In genomic region chr5:96601811-96602244, GRCh38 we compare ENCODE assay signal across 9 cellular contexts.
DNase-seq lines count a peak whose midpoint lies in the region; ATAC-seq, FAIRE-seq and TF ChIP-seq lines count a peak whose summit lies in the region.
"Had no signal": no experiment of that assay in that cellular context is flagged by ENCODE, and none has a peak within 500 bp of the region (broad histone marks: within the 10 kb centered on the region; RNA-seq: fewer than 3 reads in every experiment).

No MANE protein-coding gene starts in this region.

- H3K36me3 Mint-ChIP-seq in astrocyte (ENCODE audit: low read depth, unreplicated experiment): no peaks in the 10 kb centered on the region

- 23 to 36% (median 26%) methylated on average over 4 of the region's 4 CpGs for WGBS in spleen, 5 donors

- no peak overlapping the region for H3K4me3 ChIP-seq in NB4 (ENCODE audit: low read depth, low read length)
- no peak overlapping the region for H3K4me3 ChIP-seq in astrocyte (ENCODE audit: insufficient read depth, low read depth, low read length)
- H3K4me3 ChIP-seq in spleen: peak overlapping the region in 1 of 8 donors; percentile 14
- H3K4me3 ChIP-seq: BLaER1 had no signal

- TF ChIP-seq POLR2A in NB4 (IDR thresholded peaks at IDR 0.05; ENCODE audit: extremely low read depth, insufficient read length): no peak
- TF ChIP-seq POLR2A in spleen (IDR thresholded peaks at IDR 0.05): no peak

- H3K9ac ChIP-seq in astrocyte (ENCODE audit: low read length): no peak overlapping the region
- H3K9ac ChIP-seq: BLaER1 had no signal

- no peak overlapping the region for H3K4me2 ChIP-seq in astrocyte (ENCODE audit: low read length)
- H3K4me2 ChIP-seq: BLaER1 had no signal

- peak; percentile 81 for DNase-seq in NCI-H1436 (lab: John Stamatoyannopoulos, UW)
- no peak for DNase-seq in NCI-H1436 treated with DMSO at 0.1 percent for 48 hours (lab: John Stamatoyannopoulos, UW)
- DNase-seq in HEK293T (ENCODE audit: extremely low spot score): peak; percentile 69
- peak; percentile 53 for DNase-seq in NB4 (ENCODE audit: low read depth)
- peak; percentile 40 for DNase-seq in astrocyte (ENCODE audit: low read depth)
- peak; percentile 56 for DNase-seq in hepatic stellate cell (ENCODE audit: low spot score)
- DNase-seq in spleen: no peak

- H3K4me1 Mint-ChIP-seq in astrocyte (ENCODE audit: low read depth, unreplicated experiment): no peaks in the 10 kb centered on the region

- H3K79me2 ChIP-seq in astrocyte (ENCODE audit: insufficient read depth, low read length): no peaks in the 10 kb centered on the region

- H3K27ac Mint-ChIP-seq in astrocyte (ENCODE audit: unreplicated experiment): no peak overlapping the region

- H3K27me3 ChIP-seq in astrocyte (ENCODE audit: insufficient read depth, low read length): no peaks in the 10 kb centered on the region
- peaks cover 0 to 10% (median 0%) of the 10 kb centered on the region in 7 donors for H3K27me3 ChIP-seq in spleen (replicated peaks in 1 of 7)
- H3K27me3 ChIP-seq: BLaER1 had no signal

- H3K36me3 ChIP-seq in astrocyte (ENCODE audit: insufficient read depth, low read length) (no peaks in the 10 kb centered on the region), spleen (no peaks in the 10 kb centered on the region)
- H3K36me3 ChIP-seq: BLaER1 had no signal

- H3K27ac ChIP-seq in astrocyte (ENCODE audit: low read depth, low read length) (no peak overlapping the region), spleen (no peak overlapping the region)
- H3K27ac ChIP-seq: BLaER1 had no signal

- intact Hi-C loops in spleen (cut with DNase I; ENCODE audit: low total_unique reads): loop anchor here (5.0 kb wide), 1 partner anchor 260 kb away; no protein-coding TSS in a partner anchor

- H4K20me1 ChIP-seq in astrocyte (ENCODE audit: insufficient read depth, low read length): no peaks in the 10 kb centered on the region
- H4K20me1 ChIP-seq: BLaER1 had no signal

- FAIRE-seq in astrocyte (lab: Jason Lieb, UNC): peak; percentile 76

- H3K4me1 ChIP-seq in astrocyte (ENCODE audit: insufficient read depth, low read length) (peaks cover 7% of the 10 kb centered on the region), spleen (peaks cover 0 to 6% (median 0%) of the 10 kb centered on the region in 6 donors)
- H3K4me1 ChIP-seq: BLaER1 had no signal

- ATAC-seq in SK-N-SH treated with all-trans-retinoic acid at 6 μM for 48 hours: peak; percentile 92

- peaks cover 3% of the 10 kb centered on the region for H3K9me3 Mint-ChIP-seq in astrocyte (ENCODE audit: unreplicated experiment)

- H2AFZ ChIP-seq in astrocyte (ENCODE audit: low read depth, low read length): no peak overlapping the region

- H3K27me3 Mint-ChIP-seq in astrocyte (ENCODE audit: low read depth, unreplicated experiment): no peaks in the 10 kb centered on the region

- CTCF ChIA-PET in HEK293T (lab: Yijun Ruan, JAX): interaction anchor here (0.6 to 2.7 kb wide), 11 partner anchors 10 to 821 kb away, joined by 3 to 17 read pairs (median 3); no protein-coding TSS in a partner anchor

- TF ChIP-seq CTCF in NB4 (IDR thresholded peaks at IDR 0.05; ENCODE audit: low read depth, low read length): peak; percentile 61
- TF ChIP-seq CTCF in astrocyte (IDR thresholded peaks at IDR 0.05; ENCODE audit: insufficient read depth, low read depth, low read length): peak; percentile 83
- peak; percentile 55 to 89 (median 81) for TF ChIP-seq CTCF in spleen (IDR thresholded peaks at IDR 0.05 in 8 of 11, conservative IDR thresholded peaks at IDR 0.05 in 3 of 11)

- no peaks in the 10 kb centered on the region for H3K9me3 ChIP-seq in astrocyte (ENCODE audit: insufficient read depth, low read depth, low read length)
- no peaks in the 10 kb centered on the region for H3K9me3 ChIP-seq in spleen
- H3K9me3 ChIP-seq: BLaER1 had no signal

- H3K4me3 Mint-ChIP-seq in astrocyte (ENCODE audit: unreplicated experiment): no peak overlapping the region

- POLR2A ChIA-PET in HEK293T (lab: Yijun Ruan, JAX): no interaction called here

TF ChIP-seq in HEK293T, 16 proteins besides CTCF, POLR2A, EP300 and RAD21:
- TF ChIP-seq, protein P1, sequence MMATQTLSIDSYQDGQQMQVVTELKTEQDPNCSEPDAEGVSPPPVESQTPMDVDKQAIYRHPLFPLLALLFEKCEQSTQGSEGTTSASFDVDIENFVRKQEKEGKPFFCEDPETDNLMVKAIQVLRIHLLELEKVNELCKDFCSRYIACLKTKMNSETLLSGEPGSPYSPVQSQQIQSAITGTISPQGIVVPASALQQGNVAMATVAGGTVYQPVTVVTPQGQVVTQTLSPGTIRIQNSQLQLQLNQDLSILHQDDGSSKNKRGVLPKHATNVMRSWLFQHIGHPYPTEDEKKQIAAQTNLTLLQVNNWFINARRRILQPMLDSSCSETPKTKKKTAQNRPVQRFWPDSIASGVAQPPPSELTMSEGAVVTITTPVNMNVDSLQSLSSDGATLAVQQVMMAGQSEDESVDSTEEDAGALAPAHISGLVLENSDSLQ (IDR thresholded peaks at IDR 0.05): 0 out of 2 replicates have a peak, but pooled peaks have one; percentile 15
- no peak for TF ChIP-seq ARNT (IDR thresholded peaks at IDR 0.05)
- no peak for TF ChIP-seq FOXK2 (IDR thresholded peaks at IDR 0.05)

TF ChIP-seq in SK-N-SH treated with all-trans-retinoic acid at 6 μM for 48 hours, 23 proteins besides CTCF, POLR2A, EP300 and RAD21 (continues in another document):
- TF ChIP-seq ISL1 (CRISPR knock-in tag; IDR thresholded peaks at IDR 0.05): no peak
- no peak for TF ChIP-seq ZFP3 (CRISPR knock-in tag; IDR thresholded peaks at IDR 0.05)
- no peak for TF ChIP-seq TSHZ2 (CRISPR knock-in tag; IDR thresholded peaks at IDR 0.05)
- no peak for TF ChIP-seq CSDC2 (CRISPR knock-in tag; IDR thresholded peaks at IDR 0.05)
- no peak for TF ChIP-seq CREB5 (CRISPR knock-in tag; IDR thresholded peaks at IDR 0.05; ENCODE audit: low read depth)
- no peak for TF ChIP-seq ESRRG (CRISPR knock-in tag; IDR thresholded peaks at IDR 0.05)
- TF ChIP-seq SNAI2 (CRISPR knock-in tag; IDR thresholded peaks at IDR 0.05): no peak
- TF ChIP-seq OSR1 (CRISPR knock-in tag; IDR thresholded peaks at IDR 0.05): no peak
- TF ChIP-seq BACH2 (CRISPR knock-in tag; IDR thresholded peaks at IDR 0.05; ENCODE audit: borderline replicate concordance): no peak
- no peak for TF ChIP-seq ZC3H10 (CRISPR knock-in tag; IDR thresholded peaks at IDR 0.05)
- TF ChIP-seq ZNF70 (CRISPR knock-in tag; IDR thresholded peaks at IDR 0.05): no peak
- no peak for TF ChIP-seq GLIS3 (CRISPR knock-in tag; IDR thresholded peaks at IDR 0.05)
- TF ChIP-seq PATZ1 (CRISPR knock-in tag; IDR thresholded peaks at IDR 0.05; ENCODE audit: borderline replicate concordance): no peak
- TF ChIP-seq ARNTL (CRISPR knock-in tag; IDR thresholded peaks at IDR 0.05; ENCODE audit: borderline replicate concordance, low read depth): no peak

Comparison
In these comparisons a context has a peak if more than half of its experiments do, and no peak if none do; other contexts are left out.
1. DNase-seq: peak in NCI-H1436 (single experiment), HEK293T (single experiment), NB4 (single experiment), astrocyte (single experiment) and hepatic stellate cell (single experiment); none in NCI-H1436 treated with DMSO at 0.1 percent for 48 hours (single experiment) and spleen (single experiment).
2. Peak in every context shown above with its lines, with median percentiles within 50 percentile points of each other: CTCF ChIP-seq.